8 cellular contexts compared by ENCODE assay signal in the genomic region with DNA sequence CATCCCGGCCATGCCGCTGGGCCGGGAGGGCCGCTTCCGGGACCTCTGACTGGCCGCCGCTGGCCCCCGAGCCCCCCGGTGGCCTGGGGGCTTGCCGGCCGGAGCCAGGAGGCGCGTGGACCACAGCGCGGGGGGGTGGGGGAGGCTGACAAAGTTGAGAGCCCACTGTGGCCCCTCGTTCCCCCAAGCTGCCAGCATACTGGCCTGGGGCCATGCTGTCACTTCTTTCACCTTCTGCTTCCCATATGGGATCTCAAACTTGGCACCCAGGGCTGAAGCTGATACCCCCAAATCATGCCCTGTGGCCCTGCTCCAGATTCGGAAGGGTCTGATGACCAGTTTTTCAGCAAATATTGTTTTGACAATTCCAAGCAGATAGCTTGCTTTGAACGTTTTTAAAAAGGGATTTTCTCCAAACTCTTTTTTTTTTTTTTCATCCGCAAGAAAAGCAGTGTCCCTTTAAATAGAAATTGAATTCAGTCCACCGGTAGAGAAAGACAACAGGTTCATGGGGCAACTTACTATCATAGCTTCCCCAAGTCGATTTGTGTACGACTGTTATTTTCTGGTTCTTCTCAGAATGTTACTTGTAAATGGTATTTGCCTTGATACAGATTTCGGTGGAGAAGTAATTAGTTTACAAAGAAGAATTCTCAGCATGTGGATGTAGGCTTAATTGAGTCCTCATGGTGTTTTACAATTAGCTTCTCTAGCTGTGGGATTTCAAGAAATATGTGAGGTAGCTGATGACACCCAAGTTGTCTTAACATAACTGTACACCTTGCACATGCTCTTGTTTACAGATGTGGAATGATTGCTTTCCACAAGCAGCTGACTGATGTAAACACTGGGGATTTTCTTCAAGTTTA. TPM values are rescaled to one million over a fixed set of nuclear protein-coding genes. Genes with fewer than 3 reads are reported as not detected.
A peak's percentile ranks its signal among the peaks of the same experiment; 100 is the strongest.
DNase-seq lines count a peak whose midpoint lies in the region; ATAC-seq and TF ChIP-seq lines count a peak whose summit lies in the region.

No MANE protein-coding gene starts in this region.

- TF ChIP-seq POLR2A in body of pancreas (IDR thresholded peaks at IDR 0.05), result no peak

- H3K9me3 ChIP-seq in BE2C (no peaks in the 10 kb centered on the region), HUES64 (ENCODE audit: insufficient read depth, low read depth, low read length) (no peaks in the 10 kb centered on the region), body of pancreas (no peaks in the 10 kb centered on the region)

- no peak for ATAC-seq in body of pancreas

- TF ChIP-seq CTCF in BE2C (IDR thresholded peaks at IDR 0.05; ENCODE audit: low read depth, low read length), result no peak
- TF ChIP-seq CTCF in body of pancreas (IDR thresholded peaks at IDR 0.05), result no peak

- 6% methylated on average over 23 of the region's 23 CpGs for WGBS in HUES64
- whole genome bisulfite sequencing in body of pancreas, 2 donors, result 0% methylated on average over 7 to 23 of the region's 23 CpGs

- peak overlapping the region; percentile 74 for H3K9ac ChIP-seq in HUES64 (ENCODE audit: low read depth, low read length)

- H3K27me3 ChIP-seq in BE2C (no peaks in the 10 kb centered on the region), HUES64 (ENCODE audit: insufficient read depth, low read length) (peaks cover 18% of the 10 kb centered on the region), body of pancreas (no peaks in the 10 kb centered on the region), layer of hippocampus (ENCODE audit: control insufficient read depth, insufficient read depth, low read length) (no peaks in the 10 kb centered on the region)

- DNase-seq in BE2C, result no peak
- peak; percentile 16 to 51 (median 34) for DNase-seq in body of pancreas
- peak in 19 of 49 donors; percentile 1 to 78 (median 16) for DNase-seq in substantia nigra (lab: John Stamatoyannopoulos, UW)
- DNase-seq in NK-92 (lab: John Stamatoyannopoulos, UW; ENCODE audit: unreplicated experiment), result no peak
- no peak for DNase-seq in MV-4-11 (lab: John Stamatoyannopoulos, UW)
- DNase-seq in effector CD8-positive, alpha-beta T cell (lab: John Stamatoyannopoulos, UW), result no peak

- H3K4me3 ChIP-seq in BE2C (ENCODE audit: low read depth, low read length) (peak overlapping the region; percentile 70), HUES64 (ENCODE audit: low read length) (peak overlapping the region; percentile 83), body of pancreas (peak overlapping the region; percentile 48 to 94)

- no peak overlapping the region for H3K27ac ChIP-seq in HUES64 (ENCODE audit: low read depth, low read length)
- peak overlapping the region; percentile 95 for H3K27ac ChIP-seq in body of pancreas
- H3K27ac ChIP-seq in layer of hippocampus (ENCODE audit: low read depth, low read length), result peak overlapping the region; percentile 80
- H3K27ac ChIP-seq in substantia nigra (ENCODE audit: low read depth, low read length, poor library complexity, severe bottlenecking), result peak overlapping the region; percentile 62

- intact Hi-C loops in body of pancreas (cut with DNase I), result no loop called here

- H3K36me3 ChIP-seq in BE2C, result no peaks in the 10 kb centered on the region
- H3K36me3 ChIP-seq in HUES64 (ENCODE audit: insufficient read depth, low read length), result no peaks in the 10 kb centered on the region
- no peaks in the 10 kb centered on the region for H3K36me3 ChIP-seq in body of pancreas (replicated peaks in 1 of 2; ENCODE audit: insufficient read depth in 1 of 2, low read depth in 2 of 2)

- H3K4me1 ChIP-seq in BE2C (no peaks in the 10 kb centered on the region; the same call in 1 of the 2 replicates), HUES64 (ENCODE audit: insufficient read depth, low read length) (peaks cover 3% of the 10 kb centered on the region; the same call in 1 of the 2 replicates), body of pancreas (peaks cover 53% of the 10 kb centered on the region)

RNA-seq across cellular contexts. Expression of gene MACO1, which starts 1.0 kb away (rescaled TPM):
- polyA plus RNA-seq in BE2C (2012; ENCODE audit: insufficient read depth, insufficient read length, low read depth), result 21.7 TPM
- 15.3 TPM for polyA plus RNA-seq in HUES64 (2013, experiment 1 of 2)
- polyA plus RNA-seq in HUES64 (2013, experiment 2 of 2), result 14.3 TPM
- total RNA-seq in body of pancreas, result 10 to 100 TPM; 21.3 to 23.4 TPM

RNA-seq across cellular contexts. Expression of gene RHCE, which starts 11.1 kb away (rescaled TPM):
- 0.29 TPM for polyA plus RNA-seq in BE2C (2012; ENCODE audit: insufficient read depth, insufficient read length, low read depth)
- polyA plus RNA-seq in HUES64 (2013, experiment 1 of 2), result 0.20 TPM
- not detected for polyA plus RNA-seq in HUES64 (2013, experiment 2 of 2)
- total RNA-seq in body of pancreas, result under 1 TPM in 1 of 2 donors, not detected in 1; 0.26 TPM

Comparison
In these comparisons a context has a peak if more than half of its experiments do, and no peak if none do; other contexts are left out.
1. DNase-seq: peak in body of pancreas (4 of 4); none in BE2C (single experiment), NK-92 (single experiment), MV-4-11 (single experiment) and effector CD8-positive, alpha-beta T cell (single experiment).
2. Peak in every context shown above with its lines, with median percentiles within 50 percentile points of each other: H3K4me3 ChIP-seq.